ENCODE assay signal across 10 cellular contexts in the genomic region with DNA sequence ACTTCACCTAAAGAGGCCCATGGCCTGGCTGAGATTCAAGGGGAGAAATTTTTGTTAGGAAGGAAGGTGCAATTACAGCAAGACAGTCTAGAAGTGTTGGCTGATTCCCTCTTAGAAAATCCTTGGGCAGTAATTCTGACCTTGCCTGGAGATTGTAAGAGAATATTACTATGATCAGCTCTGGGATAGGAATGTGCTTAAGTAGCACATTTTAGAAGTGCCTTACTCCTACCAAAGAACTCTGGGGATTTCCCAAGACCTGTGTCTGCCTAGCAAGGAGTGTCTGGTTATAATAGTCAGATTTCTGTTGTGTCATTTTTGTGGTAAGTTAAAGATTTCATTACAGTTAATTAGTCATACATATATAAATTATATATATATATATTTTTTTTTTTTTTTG. TPM values are rescaled to one million over a fixed set of nuclear protein-coding genes. Genes with fewer than 3 reads are reported as not detected.
DNase-seq lines count a peak whose midpoint lies in the region; ATAC-seq, FAIRE-seq and TF ChIP-seq lines count a peak whose summit lies in the region.
"Had no signal": no experiment of that assay in that cellular context is flagged by ENCODE, and none has a peak within 500 bp of the region (broad histone marks: within the 10 kb centered on the region; RNA-seq: fewer than 3 reads in every experiment).

No MANE protein-coding gene starts in this region.

- H3K4me3 ChIP-seq in choroid plexus epithelial cell (ENCODE audit: low read depth, low read length) (no peak overlapping the region), parathyroid adenoma (ENCODE audit: low read depth, low read length) (no peak overlapping the region)
- H3K4me3 ChIP-seq: dorsolateral prefrontal cortex, skin epidermis had no signal

- H3K27me3 Mint-ChIP-seq in CD4-positive, alpha-beta T cell = no peaks in the 10 kb centered on the region

- H3K36me3 Mint-ChIP-seq in CD4-positive, alpha-beta T cell (ENCODE audit: low read depth) = no peaks in the 10 kb centered on the region

- no peak for ATAC-seq in CD4-positive, alpha-beta T cell (ENCODE audit: poor library complexity)
- no peak for ATAC-seq in HG02870 (IDR thresholded peaks at IDR 0.05; ENCODE audit: unreplicated experiment)

- H3K27ac Mint-ChIP-seq in CD4-positive, alpha-beta T cell = no peak overlapping the region

- no peak overlapping the region for H3K27ac ChIP-seq in parathyroid adenoma
- H3K27ac ChIP-seq in CD4-positive, alpha-beta T cell (ENCODE audit: low read depth, low read length) = no peak overlapping the region
- H3K27ac ChIP-seq: skin epidermis had no signal

- intact Hi-C loops in CD4-positive, alpha-beta T cell (cut with DNase I, micrococcal nuclease) = no loop called here

- no peak for FAIRE-seq in GM12891 (lab: Jason Lieb, UNC)

- H3K27me3 ChIP-seq in parathyroid adenoma (ENCODE audit: control insufficient read depth, insufficient read depth, low read length) = no peaks in the 10 kb centered on the region
- no peaks in the 10 kb centered on the region for H3K27me3 ChIP-seq in CD4-positive, alpha-beta T cell (ENCODE audit: control insufficient read depth, insufficient read depth, low read length)
- H3K27me3 ChIP-seq: dorsolateral prefrontal cortex had no signal

- TF ChIP-seq CTCF in choroid plexus epithelial cell (conservative IDR thresholded peaks at IDR 0.05; ENCODE audit: low read depth, low read length) (no peak), parathyroid adenoma (IDR thresholded peaks at IDR 0.05) (no peak)
- TF ChIP-seq CTCF in CD4-positive, alpha-beta T cell (IDR thresholded peaks at IDR 0.05) = no peak

- TF ChIP-seq POLR2A in GM12891 (IDR thresholded peaks at IDR 0.05; ENCODE audit: low read depth, low read length) = no peak

- POLR2A ChIA-PET in CD4-positive, alpha-beta T cell (lab: Charles Lee) = interaction anchor here (1.3 kb wide), 1 partner anchor 152 kb away, joined by 3 read pairs; the partner anchor contains the start of gene ERBIN

- H3K4me1 ChIP-seq in parathyroid adenoma = no peaks in the 10 kb centered on the region

- H3K4me3 Mint-ChIP-seq in CD4-positive, alpha-beta T cell = no peak overlapping the region

- H3K4me2 ChIP-seq in parathyroid adenoma (ENCODE audit: low read length) = peak overlapping the region; percentile 47

- no peaks in the 10 kb centered on the region for H3K9me3 Mint-ChIP-seq in CD4-positive, alpha-beta T cell

- no peaks in the 10 kb centered on the region for H3K9me3 ChIP-seq in parathyroid adenoma (ENCODE audit: control insufficient read depth, low read length)
- no peaks in the 10 kb centered on the region for H3K9me3 ChIP-seq in CD4-positive, alpha-beta T cell (ENCODE audit: control insufficient read depth, low read length)

- CTCF ChIA-PET in CD4-positive, alpha-beta T cell (lab: Charles Lee) = interaction anchor here (0.6 kb wide), 1 partner anchor 96 kb away, joined by 3 read pairs; no protein-coding TSS in a partner anchor

- no peak overlapping the region for H2AFZ ChIP-seq in parathyroid adenoma

- H3K9ac ChIP-seq in parathyroid adenoma = no peak overlapping the region

- peak; percentile 86 for DNase-seq in ELR (ENCODE audit: low read depth)
- peak; percentile 26 for DNase-seq in LHCN-M2 (ENCODE audit: low read depth)
- peak; percentile 95 for DNase-seq in choroid plexus epithelial cell (ENCODE audit: low read depth)
- no peak for DNase-seq in CD4-positive, alpha-beta T cell
- no peak for DNase-seq in GM12891 (ENCODE audit: insufficient read length, low spot score)
- DNase-seq in DMS 273 (lab: John Stamatoyannopoulos, UW; ENCODE audit: unreplicated experiment) = no peak
- DNase-seq: dorsolateral prefrontal cortex had no signal

- H3K4me1 Mint-ChIP-seq in CD4-positive, alpha-beta T cell (ENCODE audit: low read depth) = peaks cover 21% of the 10 kb centered on the region

- H3K79me2 ChIP-seq in parathyroid adenoma = no peaks in the 10 kb centered on the region

- H3K36me3 ChIP-seq in parathyroid adenoma (ENCODE audit: control insufficient read depth, insufficient read depth, low read length) = no peaks in the 10 kb centered on the region

TF ChIP-seq in GM12891, 5 proteins besides CTCF, POLR2A, EP300 and RAD21:
- TF ChIP-seq TAF1 (IDR thresholded peaks at IDR 0.05; ENCODE audit: low read depth, low read length) = no peak
- TF ChIP-seq POLR2AphosphoS5 (IDR thresholded peaks at IDR 0.05; ENCODE audit: low read depth, low read length) = no peak
- no peak for TF ChIP-seq SPI1 (IDR thresholded peaks at IDR 0.05; ENCODE audit: low read depth, low read length)
- TF ChIP-seq POU2F2 (IDR thresholded peaks at IDR 0.05; ENCODE audit: low read depth, low read length) = no peak
- TF ChIP-seq PAX5 (IDR thresholded peaks at IDR 0.05; ENCODE audit: insufficient read depth, low read length, severe bottlenecking) = no peak

RNA-seq across cellular contexts. Expression of gene NLN, which starts 52.3 kb away (rescaled TPM):
- total RNA-seq in LHCN-M2 (2014; rRNA removed) = 40.7 and 47.1 TPM in 2 replicates
- 20.7 TPM for polyA plus RNA-seq in LHCN-M2 (2012)
- total RNA-seq in CD4-positive, alpha-beta T cell = 1 to 10 TPM; 1.4 to 2.5 TPM
- 10.0 TPM for polyA plus RNA-seq in GM12891 (2012; ENCODE audit: low read depth, missing spikeins)

RNA-seq across cellular contexts. Expression of gene SGTB, which starts 52.4 kb away (rescaled TPM):
- 12.2 and 14.3 TPM in 2 replicates for total RNA-seq in LHCN-M2 (2014; rRNA removed)
- 5.7 TPM for polyA plus RNA-seq in LHCN-M2 (2012)
- 10 to 100 TPM; 84.2 to 93.7 TPM for total RNA-seq in CD4-positive, alpha-beta T cell
- 1.9 TPM for polyA plus RNA-seq in GM12891 (2012; ENCODE audit: low read depth, missing spikeins)

Comparison
In these comparisons a context has a peak if more than half of its experiments do, and no peak if none do; other contexts are left out.
1. DNase-seq: peak in ELR (single experiment), LHCN-M2 (single experiment) and choroid plexus epithelial cell (single experiment); none in CD4-positive, alpha-beta T cell (0 of 10), GM12891 (single experiment) and DMS 273 (single experiment).
2. RNA of gene NLN, which starts 52.3 kb away (total RNA-seq): 40.7 to 47.1 TPM in LHCN-M2; 1.4 to 2.5 TPM in CD4-positive, alpha-beta T cell; every median in the first group is over 10 times any median in the second.